ENCODE assay signal across 1 cellular context in the genomic region with DNA sequence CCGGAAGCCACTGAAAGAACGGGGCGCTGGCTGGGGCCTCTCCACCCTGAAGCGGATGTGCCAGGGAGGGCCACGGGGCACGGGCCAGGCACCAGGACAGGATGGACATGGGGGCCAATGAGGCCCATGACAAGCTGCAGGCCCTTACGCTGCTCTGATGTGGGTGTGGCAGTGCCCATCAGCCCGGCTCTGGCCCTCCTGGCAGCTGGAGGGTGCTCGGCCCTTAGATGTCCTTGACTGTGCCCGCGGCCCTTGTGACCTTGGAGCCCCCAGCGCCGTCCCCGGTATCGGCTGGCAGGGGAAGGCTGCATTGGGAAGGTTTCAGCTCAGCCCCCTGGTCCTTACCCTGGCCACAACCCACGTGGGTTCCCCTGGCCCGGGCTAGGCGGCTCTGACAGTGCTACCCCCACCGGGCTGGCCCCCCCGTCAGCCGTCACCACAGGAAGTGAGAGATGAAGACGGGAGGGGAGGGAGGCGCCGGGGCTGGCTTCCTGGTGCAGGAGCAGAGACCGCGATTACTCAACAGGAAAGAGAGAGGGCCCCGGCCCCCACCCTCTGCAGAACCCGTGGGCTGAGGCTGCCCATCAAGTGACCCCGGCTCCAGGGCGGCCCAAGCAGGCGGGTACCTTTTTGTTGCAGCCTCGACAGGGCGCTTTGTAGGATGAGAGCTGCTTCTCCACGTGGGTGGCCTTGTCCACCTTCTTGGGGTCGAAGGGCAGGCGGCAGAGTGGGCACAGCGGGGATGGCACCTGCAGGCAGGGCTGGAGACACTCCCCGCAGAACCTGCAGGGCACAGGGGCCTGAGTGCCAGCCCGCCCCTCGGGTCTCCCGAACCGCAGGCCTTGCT.
A peak's percentile ranks its signal among the peaks of the same experiment; 100 is the strongest.
TF ChIP-seq lines count a peak whose summit lies in the region.

No MANE protein-coding gene starts in this region.

TF ChIP-seq in HepG2, 621 proteins besides CTCF, POLR2A, EP300 and RAD21 (continued from another document and continues in another):
- no peak for TF ChIP-seq ZFP62 (CRISPR knock-in tag; IDR thresholded peaks at IDR 0.05)
- TF ChIP-seq ISL2 (CRISPR knock-in tag; IDR thresholded peaks at IDR 0.05) = peak; percentile 57; the same call in 1 of the 2 replicates
- TF ChIP-seq DNMT3B (CRISPR knock-in tag; conservative IDR thresholded peaks at IDR 0.05) = no peak
- no peak for TF ChIP-seq BORCS8-MEF2B (CRISPR knock-in tag; IDR thresholded peaks at IDR 0.05)
- TF ChIP-seq, protein P1, sequence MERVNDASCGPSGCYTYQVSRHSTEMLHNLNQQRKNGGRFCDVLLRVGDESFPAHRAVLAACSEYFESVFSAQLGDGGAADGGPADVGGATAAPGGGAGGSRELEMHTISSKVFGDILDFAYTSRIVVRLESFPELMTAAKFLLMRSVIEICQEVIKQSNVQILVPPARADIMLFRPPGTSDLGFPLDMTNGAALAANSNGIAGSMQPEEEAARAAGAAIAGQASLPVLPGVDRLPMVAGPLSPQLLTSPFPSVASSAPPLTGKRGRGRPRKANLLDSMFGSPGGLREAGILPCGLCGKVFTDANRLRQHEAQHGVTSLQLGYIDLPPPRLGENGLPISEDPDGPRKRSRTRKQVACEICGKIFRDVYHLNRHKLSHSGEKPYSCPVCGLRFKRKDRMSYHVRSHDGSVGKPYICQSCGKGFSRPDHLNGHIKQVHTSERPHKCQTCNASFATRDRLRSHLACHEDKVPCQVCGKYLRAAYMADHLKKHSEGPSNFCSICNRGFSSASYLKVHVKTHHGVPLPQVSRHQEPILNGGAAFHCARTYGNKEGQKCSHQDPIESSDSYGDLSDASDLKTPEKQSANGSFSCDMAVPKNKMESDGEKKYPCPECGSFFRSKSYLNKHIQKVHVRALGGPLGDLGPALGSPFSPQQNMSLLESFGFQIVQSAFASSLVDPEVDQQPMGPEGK (CRISPR knock-in tag; IDR thresholded peaks at IDR 0.05) = peak; percentile 100
- no peak for TF ChIP-seq ZFAT (CRISPR knock-in tag; conservative IDR thresholded peaks at IDR 0.05)
- peak; percentile 77 for TF ChIP-seq FOSL2 (CRISPR knock-in tag; IDR thresholded peaks at IDR 0.05)
- TF ChIP-seq PRPF4 (IDR thresholded peaks at IDR 0.05; ENCODE audit: low read depth, low read length, poor library complexity, severe bottlenecking) = no peak
- TF ChIP-seq ZNF441 (CRISPR knock-in tag; IDR thresholded peaks at IDR 0.05; ENCODE audit: borderline replicate concordance) = no peak; the same call in 1 of the 2 replicates
- TF ChIP-seq, protein P2, sequence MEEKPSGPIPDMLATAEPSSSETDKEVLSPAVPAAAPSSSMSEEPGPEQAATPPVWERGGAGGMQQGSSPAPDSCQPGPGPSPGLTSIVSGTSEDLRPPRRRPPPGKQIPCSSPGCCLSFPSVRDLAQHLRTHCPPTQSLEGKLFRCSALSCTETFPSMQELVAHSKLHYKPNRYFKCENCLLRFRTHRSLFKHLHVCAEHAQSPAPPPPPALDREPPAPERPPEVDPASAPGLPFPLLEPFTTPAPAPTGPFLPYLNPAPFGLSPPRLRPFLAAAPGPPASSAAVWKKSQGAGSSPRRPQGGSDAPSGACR (CRISPR knock-in tag; IDR thresholded peaks at IDR 0.05) = peak; percentile 62; the same call in 1 of the 2 replicates
- peak; percentile 90 for TF ChIP-seq CBX1 (IDR thresholded peaks at IDR 0.05; ENCODE audit: low read depth)
- TF ChIP-seq ZNF3 (CRISPR knock-in tag; IDR thresholded peaks at IDR 0.05) = no peak
- TF ChIP-seq GATA4 (IDR thresholded peaks at IDR 0.05; ENCODE audit: borderline replicate concordance, low read depth) = no peak
- no peak for TF ChIP-seq FOXA1 (IDR thresholded peaks at IDR 0.05)
- TF ChIP-seq FOXA1 (CRISPR knock-in tag; IDR thresholded peaks at IDR 0.05) = no peak
- TF ChIP-seq ZNF768 (CRISPR knock-in tag; IDR thresholded peaks at IDR 0.05) = no peak
- peak; percentile 81; the same call in 1 of the 2 replicates for TF ChIP-seq DPF2 (CRISPR knock-in tag; IDR thresholded peaks at IDR 0.05; ENCODE audit: borderline replicate concordance, low read depth)
- TF ChIP-seq, protein P3, sequence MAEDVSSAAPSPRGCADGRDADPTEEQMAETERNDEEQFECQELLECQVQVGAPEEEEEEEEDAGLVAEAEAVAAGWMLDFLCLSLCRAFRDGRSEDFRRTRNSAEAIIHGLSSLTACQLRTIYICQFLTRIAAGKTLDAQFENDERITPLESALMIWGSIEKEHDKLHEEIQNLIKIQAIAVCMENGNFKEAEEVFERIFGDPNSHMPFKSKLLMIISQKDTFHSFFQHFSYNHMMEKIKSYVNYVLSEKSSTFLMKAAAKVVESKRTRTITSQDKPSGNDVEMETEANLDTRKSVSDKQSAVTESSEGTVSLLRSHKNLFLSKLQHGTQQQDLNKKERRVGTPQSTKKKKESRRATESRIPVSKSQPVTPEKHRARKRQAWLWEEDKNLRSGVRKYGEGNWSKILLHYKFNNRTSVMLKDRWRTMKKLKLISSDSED (CRISPR knock-in tag; IDR thresholded peaks at IDR 0.05) = no peak
- peak; percentile 53; the same call in 1 of the 2 replicates for TF ChIP-seq ZNF264 (CRISPR knock-in tag; IDR thresholded peaks at IDR 0.05)
- TF ChIP-seq ZFP1 (CRISPR knock-in tag; IDR thresholded peaks at IDR 0.05) = peak; percentile 82; the same call in 1 of the 2 replicates
- TF ChIP-seq NFIB (CRISPR knock-in tag; IDR thresholded peaks at IDR 0.05; ENCODE audit: borderline replicate concordance) = no peak
- TF ChIP-seq JUN (CRISPR knock-in tag; IDR thresholded peaks at IDR 0.05) = 0 out of 2 replicates have a peak, but pooled peaks have one; percentile 49
- TF ChIP-seq SALL1 (CRISPR knock-in tag; IDR thresholded peaks at IDR 0.05) = peak; percentile 79
- TF ChIP-seq FOXK1 (CRISPR knock-in tag; IDR thresholded peaks at IDR 0.05; ENCODE audit: borderline replicate concordance, low read depth) = peak; percentile 46; the same call in 1 of the 2 replicates
- TF ChIP-seq ZNF580 (CRISPR knock-in tag; IDR thresholded peaks at IDR 0.05; ENCODE audit: borderline replicate concordance, low read depth) = 0 out of 2 replicates have a peak, but pooled peaks have one; percentile 39
- no peak for TF ChIP-seq RFX5 (IDR thresholded peaks at IDR 0.05; ENCODE audit: low read depth, low read length)
- TF ChIP-seq KDM2A (CRISPR knock-in tag; IDR thresholded peaks at IDR 0.05; ENCODE audit: borderline replicate concordance, low read depth) = peak; percentile 90
- no peak for TF ChIP-seq SP4 (CRISPR knock-in tag; IDR thresholded peaks at IDR 0.05)
- TF ChIP-seq HOXA7 (CRISPR knock-in tag; IDR thresholded peaks at IDR 0.05) = no peak
- TF ChIP-seq, protein P4, sequence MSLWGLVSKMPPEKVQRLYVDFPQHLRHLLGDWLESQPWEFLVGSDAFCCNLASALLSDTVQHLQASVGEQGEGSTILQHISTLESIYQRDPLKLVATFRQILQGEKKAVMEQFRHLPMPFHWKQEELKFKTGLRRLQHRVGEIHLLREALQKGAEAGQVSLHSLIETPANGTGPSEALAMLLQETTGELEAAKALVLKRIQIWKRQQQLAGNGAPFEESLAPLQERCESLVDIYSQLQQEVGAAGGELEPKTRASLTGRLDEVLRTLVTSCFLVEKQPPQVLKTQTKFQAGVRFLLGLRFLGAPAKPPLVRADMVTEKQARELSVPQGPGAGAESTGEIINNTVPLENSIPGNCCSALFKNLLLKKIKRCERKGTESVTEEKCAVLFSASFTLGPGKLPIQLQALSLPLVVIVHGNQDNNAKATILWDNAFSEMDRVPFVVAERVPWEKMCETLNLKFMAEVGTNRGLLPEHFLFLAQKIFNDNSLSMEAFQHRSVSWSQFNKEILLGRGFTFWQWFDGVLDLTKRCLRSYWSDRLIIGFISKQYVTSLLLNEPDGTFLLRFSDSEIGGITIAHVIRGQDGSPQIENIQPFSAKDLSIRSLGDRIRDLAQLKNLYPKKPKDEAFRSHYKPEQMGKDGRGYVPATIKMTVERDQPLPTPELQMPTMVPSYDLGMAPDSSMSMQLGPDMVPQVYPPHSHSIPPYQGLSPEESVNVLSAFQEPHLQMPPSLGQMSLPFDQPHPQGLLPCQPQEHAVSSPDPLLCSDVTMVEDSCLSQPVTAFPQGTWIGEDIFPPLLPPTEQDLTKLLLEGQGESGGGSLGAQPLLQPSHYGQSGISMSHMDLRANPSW (CRISPR knock-in tag; IDR thresholded peaks at IDR 0.05; ENCODE audit: borderline replicate concordance) = peak; percentile 67; the same call in 1 of the 2 replicates
- 0 out of 2 replicates have a peak, but pooled peaks have one; percentile 3 for TF ChIP-seq ZNF629 (CRISPR knock-in tag; conservative IDR thresholded peaks at IDR 0.05)
- TF ChIP-seq MYC (CRISPR knock-in tag; IDR thresholded peaks at IDR 0.05; ENCODE audit: borderline replicate concordance) = peak; percentile 80; the same call in 1 of the 2 replicates
- no peak for TF ChIP-seq ZNF549 (CRISPR knock-in tag; IDR thresholded peaks at IDR 0.05)
- TF ChIP-seq ETS1 (CRISPR knock-in tag; IDR thresholded peaks at IDR 0.05) = no peak
- TF ChIP-seq ZNF10 (CRISPR knock-in tag; IDR thresholded peaks at IDR 0.05; ENCODE audit: borderline replicate concordance, low read depth) = no peak
- no peak for TF ChIP-seq PREB (CRISPR knock-in tag; IDR thresholded peaks at IDR 0.05)
- TF ChIP-seq KLF13 (CRISPR knock-in tag; IDR thresholded peaks at IDR 0.05) = no peak
- TF ChIP-seq XBP1 (CRISPR knock-in tag; IDR thresholded peaks at IDR 0.05) = no peak
- no peak for TF ChIP-seq SUZ12 (IDR thresholded peaks at IDR 0.05; ENCODE audit: low read depth, low read length)
- TF ChIP-seq LBX2 (CRISPR knock-in tag; IDR thresholded peaks at IDR 0.05; ENCODE audit: borderline replicate concordance) = no peak
- TF ChIP-seq, protein P5, sequence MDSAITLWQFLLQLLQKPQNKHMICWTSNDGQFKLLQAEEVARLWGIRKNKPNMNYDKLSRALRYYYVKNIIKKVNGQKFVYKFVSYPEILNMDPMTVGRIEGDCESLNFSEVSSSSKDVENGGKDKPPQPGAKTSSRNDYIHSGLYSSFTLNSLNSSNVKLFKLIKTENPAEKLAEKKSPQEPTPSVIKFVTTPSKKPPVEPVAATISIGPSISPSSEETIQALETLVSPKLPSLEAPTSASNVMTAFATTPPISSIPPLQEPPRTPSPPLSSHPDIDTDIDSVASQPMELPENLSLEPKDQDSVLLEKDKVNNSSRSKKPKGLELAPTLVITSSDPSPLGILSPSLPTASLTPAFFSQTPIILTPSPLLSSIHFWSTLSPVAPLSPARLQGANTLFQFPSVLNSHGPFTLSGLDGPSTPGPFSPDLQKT (CRISPR knock-in tag; IDR thresholded peaks at IDR 0.05; ENCODE audit: borderline replicate concordance) = no peak
- peak; percentile 96; the same call in 1 of the 2 replicates for TF ChIP-seq ZNF33A (CRISPR knock-in tag; IDR thresholded peaks at IDR 0.05; ENCODE audit: borderline replicate concordance)
- TF ChIP-seq, protein P6, sequence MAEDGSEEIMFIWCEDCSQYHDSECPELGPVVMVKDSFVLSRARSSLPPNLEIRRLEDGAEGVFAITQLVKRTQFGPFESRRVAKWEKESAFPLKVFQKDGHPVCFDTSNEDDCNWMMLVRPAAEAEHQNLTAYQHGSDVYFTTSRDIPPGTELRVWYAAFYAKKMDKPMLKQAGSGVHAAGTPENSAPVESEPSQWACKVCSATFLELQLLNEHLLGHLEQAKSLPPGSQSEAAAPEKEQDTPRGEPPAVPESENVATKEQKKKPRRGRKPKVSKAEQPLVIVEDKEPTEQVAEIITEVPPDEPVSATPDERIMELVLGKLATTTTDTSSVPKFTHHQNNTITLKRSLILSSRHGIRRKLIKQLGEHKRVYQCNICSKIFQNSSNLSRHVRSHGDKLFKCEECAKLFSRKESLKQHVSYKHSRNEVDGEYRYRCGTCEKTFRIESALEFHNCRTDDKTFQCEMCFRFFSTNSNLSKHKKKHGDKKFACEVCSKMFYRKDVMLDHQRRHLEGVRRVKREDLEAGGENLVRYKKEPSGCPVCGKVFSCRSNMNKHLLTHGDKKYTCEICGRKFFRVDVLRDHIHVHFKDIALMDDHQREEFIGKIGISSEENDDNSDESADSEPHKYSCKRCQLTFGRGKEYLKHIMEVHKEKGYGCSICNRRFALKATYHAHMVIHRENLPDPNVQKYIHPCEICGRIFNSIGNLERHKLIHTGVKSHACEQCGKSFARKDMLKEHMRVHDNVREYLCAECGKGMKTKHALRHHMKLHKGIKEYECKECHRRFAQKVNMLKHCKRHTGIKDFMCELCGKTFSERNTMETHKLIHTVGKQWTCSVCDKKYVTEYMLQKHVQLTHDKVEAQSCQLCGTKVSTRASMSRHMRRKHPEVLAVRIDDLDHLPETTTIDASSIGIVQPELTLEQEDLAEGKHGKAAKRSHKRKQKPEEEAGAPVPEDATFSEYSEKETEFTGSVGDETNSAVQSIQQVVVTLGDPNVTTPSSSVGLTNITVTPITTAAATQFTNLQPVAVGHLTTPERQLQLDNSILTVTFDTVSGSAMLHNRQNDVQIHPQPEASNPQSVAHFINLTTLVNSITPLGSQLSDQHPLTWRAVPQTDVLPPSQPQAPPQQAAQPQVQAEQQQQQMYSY (CRISPR knock-in tag; IDR thresholded peaks at IDR 0.05) = no peak
- TF ChIP-seq ZSCAN30 (CRISPR knock-in tag; IDR thresholded peaks at IDR 0.05) = no peak
- no peak for TF ChIP-seq ZNF24 (IDR thresholded peaks at IDR 0.05)
- TF ChIP-seq ZNF160 (CRISPR knock-in tag; IDR thresholded peaks at IDR 0.05) = 0 out of 2 replicates have a peak, but pooled peaks have one; percentile 38
- TF ChIP-seq, protein P7, sequence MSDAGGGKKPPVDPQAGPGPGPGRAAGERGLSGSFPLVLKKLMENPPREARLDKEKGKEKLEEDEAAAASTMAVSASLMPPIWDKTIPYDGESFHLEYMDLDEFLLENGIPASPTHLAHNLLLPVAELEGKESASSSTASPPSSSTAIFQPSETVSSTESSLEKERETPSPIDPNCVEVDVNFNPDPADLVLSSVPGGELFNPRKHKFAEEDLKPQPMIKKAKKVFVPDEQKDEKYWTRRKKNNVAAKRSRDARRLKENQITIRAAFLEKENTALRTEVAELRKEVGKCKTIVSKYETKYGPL (CRISPR knock-in tag; IDR thresholded peaks at IDR 0.05) = 0 out of 2 replicates have a peak, but pooled peaks have one; percentile 22
